33 cellular contexts compared by ENCODE assay signal in genomic region chr2:220747736-220748135, GRCh38.
"Had no signal": no experiment of that assay in that cellular context is flagged by ENCODE, and none has a peak within 500 bp of the region (broad histone marks: within the 10 kb centered on the region; RNA-seq: fewer than 3 reads in every experiment).

No MANE protein-coding gene starts in this region.

- FAIRE-seq: bronchial epithelial cell, TTC549 had no signal

- H3K9me3 ChIP-seq: adrenal gland, ascending aorta had no signal

- H3K27me3 ChIP-seq: adrenal gland, ascending aorta, cardiac muscle cell had no signal

- H3K4me1 ChIP-seq: adrenal gland, ascending aorta had no signal

- H3K4me3 ChIP-seq: adrenal gland, ascending aorta, cardiac muscle cell had no signal

- DNase-seq: activated B cell treated with CpG ODN at 0.5 μM for 24 hours; activated CD4-positive, alpha-beta memory T cell treated with anti-CD3 and anti-CD28 coated beads for 36 hours; activated CD4-positive, alpha-beta T cell treated with anti-CD3 and anti-CD28 coated beads for 4 hours; activated CD4-positive, alpha-beta T cell treated with anti-CD3 and anti-CD28 coated beads, Interleukin-2, amount 10 ng/mL, durations not matched to agents 24 days and 14 days; activated CD4-positive, alpha-beta T cell treated with anti-CD3 and anti-CD28 coated beads, Interleukin-2, amount 50 U/mL, for 1 hour; activated CD4-positive, alpha-beta T cell treated with anti-CD3 and anti-CD28 coated beads, Interleukin-2, amount 50 U/mL, for 4 hours; activated CD4-positive, CD25-positive, alpha-beta regulatory T cell treated with anti-CD3 and anti-CD28 coated beads, Interleukin-2, amount 50 U/mL, for 72 hours; activated CD8-positive, alpha-beta memory T cell treated with anti-CD3 and anti-CD28 coated beads, Interleukin-2, amount 50 U/mL, for 4 hours; activated CD8-positive, alpha-beta T cell treated with anti-CD3 and anti-CD28 coated beads for 36 hours; activated effector memory CD4-positive, alpha-beta T cell treated with anti-CD3 and anti-CD28 coated beads, Interleukin-2, amount 50 U/mL, for 16 hours; activated gamma-delta T cell treated with Interleukin-2 at 50 U/mL for 16 hours; activated naive CD4-positive, alpha-beta T cell; activated naive CD4-positive, alpha-beta T cell treated with anti-CD3 and anti-CD28 coated beads for 36 hours; activated naive CD4-positive, alpha-beta T cell treated with anti-CD3 and anti-CD28 coated beads, Interleukin-2, amount 50 U/mL, for 16 hours; activated naive CD8-positive, alpha-beta T cell treated with anti-CD3 and anti-CD28 coated beads for 36 hours; activated T-cell treated with anti-CD3 and anti-CD28 coated beads for 4 hours; activated T-cell treated with anti-CD3 and anti-CD28 coated beads, Interleukin-2, amount 50 U/mL, for 1 hour; activated T-cell treated with anti-CD3 and anti-CD28 coated beads, Interleukin-2, amount 50 U/mL, for 4 hours; activated T-cell treated with anti-CD3 and anti-CD28 coated beads, Interleukin-2, amount 50 U/mL, for 72 hours; adrenal gland; amniotic stem cell; anterior cingulate cortex; caudate nucleus; cerebellar nuclear complex; T-helper 17 cell; T1000 had no signal

- ATAC-seq: activated CD8-positive, alpha-beta T cell treated with anti-CD3 and anti-CD28 coated beads for 36 hours; activated naive CD4-positive, alpha-beta T cell treated with anti-CD3 and anti-CD28 coated beads, Interleukin-2, amount 50 U/mL, for 72 hours; activated T-cell treated with anti-CD3 and anti-CD28 coated beads, Interleukin-2, amount 50 U/mL, for 4 hours; activated T-cell treated with anti-CD3 and anti-CD28 coated beads, Interleukin-2, amount 50 U/mL, for 72 hours; activated T-helper 17 cell treated with anti-CD3 and anti-CD28 coated beads, Interleukin-2, amount 50 U/mL, for 72 hours; T-helper 17 cell had no signal

- H3K36me3 ChIP-seq: adrenal gland, ascending aorta, cardiac muscle cell had no signal

- H3K27ac ChIP-seq: adrenal gland, ascending aorta, cardiac muscle cell, VCaP had no signal
